8 cellular contexts compared by ENCODE assay signal in genomic region chr21:34544032-34544496, GRCh38. TPM values are rescaled to one million over a fixed set of nuclear protein-coding genes. Genes with fewer than 3 reads are reported as not detected.
DNase-seq lines count a peak whose midpoint lies in the region; ATAC-seq and FAIRE-seq lines count a peak whose summit lies in the region.

No MANE protein-coding gene starts in this region.

- DNase-seq in AML-193 (lab: John Stamatoyannopoulos, UW) (peak; percentile 52 to 62), GM18507 (ENCODE audit: extremely low spot score, insufficient read length, low read depth) (no peak), NCI-H69 (lab: John Stamatoyannopoulos, UW) (peak; percentile 95), activated T-cell treated with anti-CD3 and anti-CD28 coated beads for 48 hours (ENCODE audit: low read depth) (peak; percentile 29), glomerular visceral epithelial cell (ENCODE audit: extremely low spot score) (peak; percentile 79), renal cortical epithelial cell (ENCODE audit: low read depth) (peak; percentile 82), putamen (ENCODE audit: low spot score) (no peak)

- peak; percentile 67 for FAIRE-seq in GM18507 (lab: Jason Lieb, UNC)

- no peak for ATAC-seq in GM18868 (IDR thresholded peaks at IDR 0.05; ENCODE audit: unreplicated experiment)

RNA-seq across cellular contexts. Expression of gene KCNE1, which starts 32.1 kb away (rescaled TPM):
- 3.5 TPM in 1 of 2 replicates, not detected in the other for total RNA-seq in renal cortical epithelial cell

Comparison
In these comparisons a context has a peak if more than half of its experiments do, and no peak if none do; other contexts are left out.
1. DNase-seq: peak in AML-193 (2 of 2), NCI-H69 (single experiment), activated T-cell treated with anti-CD3 and anti-CD28 coated beads for 48 hours (single experiment), glomerular visceral epithelial cell (single experiment) and renal cortical epithelial cell (single experiment); none in GM18507 (single experiment) and putamen (single experiment).